Comparison of ENCODE assay signal across 14 cellular contexts in the genomic region with DNA sequence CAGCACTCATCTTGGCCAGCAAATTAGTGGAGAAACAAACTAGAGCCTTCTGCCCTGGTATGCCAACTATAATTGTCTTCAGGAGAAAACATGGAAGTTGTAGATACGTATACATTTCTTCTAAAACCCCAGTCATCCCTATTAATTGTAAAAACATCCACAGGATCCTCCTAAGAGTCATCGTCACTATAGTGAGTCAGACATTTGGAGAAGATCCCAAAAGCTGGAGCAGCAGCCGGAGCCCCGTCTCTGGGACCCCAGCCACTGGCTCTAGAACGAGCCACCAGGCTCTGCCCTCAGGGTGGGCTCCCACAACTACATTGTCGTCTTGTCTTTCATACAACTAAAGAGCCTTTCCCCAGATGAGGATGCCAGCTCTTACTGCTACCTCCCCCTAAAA. TPM values are rescaled to one million over a fixed set of nuclear protein-coding genes. Genes with fewer than 3 reads are reported as not detected.
A peak's percentile ranks its signal among the peaks of the same experiment; 100 is the strongest.
DNase-seq lines count a peak whose midpoint lies in the region; ATAC-seq, FAIRE-seq and TF ChIP-seq lines count a peak whose summit lies in the region.
"Had no signal": no experiment of that assay in that cellular context is flagged by ENCODE, and none has a peak within 500 bp of the region (broad histone marks: within the 10 kb centered on the region; RNA-seq: fewer than 3 reads in every experiment).

No MANE protein-coding gene starts in this region.

- H4K20me1 ChIP-seq in HepG2 (ENCODE audit: insufficient read depth, low read length) (no peaks in the 10 kb centered on the region), H9 (ENCODE audit: control insufficient read depth, insufficient read depth, insufficient read length) (no peaks in the 10 kb centered on the region)

- H3K27ac ChIP-seq in HepG2 (ENCODE audit: extremely low read length, insufficient read depth, low read length) (peak overlapping the region; percentile 65), H9 (ENCODE audit: insufficient read length, low read depth, low read length) (no peak overlapping the region), caudate nucleus (ENCODE audit: low read depth, low read length) (no peak overlapping the region)
- H3K27ac ChIP-seq: foreskin keratinocyte had no signal

- no peak overlapping the region for H2BK5ac ChIP-seq in H9 (ENCODE audit: insufficient read length, low read length)

- H3K4me3 ChIP-seq in adipocyte (ENCODE audit: low read length) (no peak overlapping the region), HepG2 (replicated peaks in 1 of 3; ENCODE audit: insufficient read depth in 1 of 3, low read depth in 2 of 3, low read length in 3 of 3) (peak overlapping the region in 1 of 3 experiments; percentile 35; a peak in 1 of 6 replicates)

- no peak overlapping the region for H2AFZ ChIP-seq in HepG2 (ENCODE audit: low read length)
- no peak overlapping the region for H2AFZ ChIP-seq in H9 (ENCODE audit: low read length)

- peak overlapping the region; percentile 41 for H3K27ac Mint-ChIP-seq in stimulated activated naive CD8-positive, alpha-beta T cell treated with anti-CD3 and anti-CD28 coated beads, Interleukin-15, Interleukin-2, amounts not matched to agents 100 ng/mL and 50 ng/mL, for 24 hours
- no peak overlapping the region for H3K27ac Mint-ChIP-seq in stimulated activated naive CD8-positive, alpha-beta T cell treated with anti-CD3 and anti-CD28 coated beads, Interleukin-15, amount 100 ng/mL, for 72 hours
- H3K27ac Mint-ChIP-seq in activated naive CD4-positive, alpha-beta T cell treated with anti-CD3 and anti-CD28 coated beads, Interleukin-2, amount 50 U/mL, for 72 hours, result peak overlapping the region in 1 of 2 donors; percentile 87
- H3K27ac Mint-ChIP-seq in naive thymus-derived CD8-positive, alpha-beta T cell, result peak overlapping the region in 3 of 10 donors; percentile 29 to 57 (median 32)
- no peak overlapping the region for H3K27ac Mint-ChIP-seq in H9

- intact Hi-C loops in HepG2 (cut with micrococcal nuclease; ENCODE audit: unreplicated experiment), result no loop called here

- H3K23me2 ChIP-seq in H9 (ENCODE audit: insufficient read length, low read depth, low read length, poor library complexity, severe bottlenecking), result no peaks in the 10 kb centered on the region

- peaks cover 13% of the 10 kb centered on the region for H3K4me1 Mint-ChIP-seq in stimulated activated naive CD8-positive, alpha-beta T cell treated with anti-CD3 and anti-CD28 coated beads, Interleukin-15, Interleukin-2, amounts not matched to agents 100 ng/mL and 50 ng/mL, for 24 hours (ENCODE audit: low read depth)
- H3K4me1 Mint-ChIP-seq in stimulated activated naive CD8-positive, alpha-beta T cell treated with anti-CD3 and anti-CD28 coated beads, Interleukin-15, amount 100 ng/mL, for 72 hours, result peaks cover 17% of the 10 kb centered on the region
- peaks cover 0 to 21% (median 4%) of the 10 kb centered on the region in 4 donors for H3K4me1 Mint-ChIP-seq in naive thymus-derived CD8-positive, alpha-beta T cell
- H3K4me1 Mint-ChIP-seq in H9, result peaks cover 17 to 28% of the 10 kb centered on the region in 2 experiments
- H3K4me1 Mint-ChIP-seq: natural killer cell had no signal

- peaks cover 35% of the 10 kb centered on the region for H3K4me1 ChIP-seq in adipocyte (ENCODE audit: control insufficient read depth, insufficient read depth, low read length)
- H3K4me1 ChIP-seq in HepG2 (ENCODE audit: insufficient read depth, low read length), result peaks cover 89% of the 10 kb centered on the region
- no peaks in the 10 kb centered on the region for H3K4me1 ChIP-seq in H9 (ENCODE audit: insufficient read depth, low read length)
- H3K4me1 ChIP-seq: foreskin keratinocyte had no signal

- no peak overlapping the region for H3K23ac ChIP-seq in H9 (ENCODE audit: insufficient read length, low read depth, low read length)

- DNase-seq in stimulated activated naive CD8-positive, alpha-beta T cell treated with anti-CD3 and anti-CD28 coated beads, Interleukin-15, amount 100 ng/mL, for 72 hours, result no peak
- DNase-seq in adipocyte (ENCODE audit: low read depth), result peak; percentile 34
- no peak for DNase-seq in HepG2 (ENCODE audit: low spot score)
- DNase-seq in activated naive CD4-positive, alpha-beta T cell treated with anti-CD3 and anti-CD28 coated beads, Interleukin-2, amount 50 U/mL, for 72 hours (ENCODE audit: low spot score in 2 of 2), result no peak
- DNase-seq in naive thymus-derived CD8-positive, alpha-beta T cell, result no peak
- no peak for DNase-seq in H9
- no peak for DNase-seq in caudate nucleus (lab: John Stamatoyannopoulos, UW)
- DNase-seq: activated CD4-positive, CD25-positive, alpha-beta regulatory T cell treated with anti-CD3 and anti-CD28 coated beads, Interleukin-2, amount 50 U/mL, for 72 hours; activated effector memory CD4-positive, alpha-beta T cell treated with anti-CD3 and anti-CD28 coated beads, Interleukin-2, amount 50 U/mL, for 16 hours; foreskin keratinocyte; natural killer cell; NCI-H2081 had no signal

- FAIRE-seq in HepG2 (lab: Jason Lieb, UNC), result no peak
- FAIRE-seq: keratinocyte had no signal

- no peak overlapping the region for H2AK5ac ChIP-seq in H9 (ENCODE audit: insufficient read length, low read length)

- H3K14ac ChIP-seq in H9 (ENCODE audit: insufficient read depth, low read length), result no peak overlapping the region

- TF ChIP-seq CTCF in HepG2 (CRISPR knock-in tag; IDR thresholded peaks at IDR 0.05) (no peak), H9 (conservative IDR thresholded peaks at IDR 0.05) (no peak)

- H3K18ac ChIP-seq in H9 (ENCODE audit: insufficient read length, low read depth, low read length), result no peak overlapping the region

- no peak overlapping the region for H4K91ac ChIP-seq in H9 (ENCODE audit: insufficient read length, low read depth, low read length)

- H3K79me1 ChIP-seq in H9 (ENCODE audit: insufficient read depth, low read depth, low read length, poor library complexity, severe bottlenecking), result no peaks in the 10 kb centered on the region

- no peak overlapping the region for H4K5ac ChIP-seq in H9 (ENCODE audit: insufficient read length, low read depth, low read length)

- H3K4me2 ChIP-seq in HepG2 (ENCODE audit: low read depth, low read length) (peak overlapping the region; percentile 60), H9 (ENCODE audit: insufficient read depth, insufficient read length, low read length) (no peak overlapping the region)

- H3K56ac ChIP-seq in H9 (ENCODE audit: insufficient read length, low read depth, low read length), result no peak overlapping the region

- H2BK15ac ChIP-seq in H9 (ENCODE audit: low read depth, low read length), result no peak overlapping the region

- no peak overlapping the region for H4K8ac ChIP-seq in H9 (replicated peaks; ENCODE audit: insufficient read length, low read depth, low read length)

- WGBS in HepG2 (ENCODE audit: low lambda C conversion rate), result 51% methylated on average over 6 of the region's 6 CpGs
- no CpG with 5 or more reads among the region's 6 CpGs for WGBS in H9 (ENCODE audit: extremely low coverage, insufficient read length, low lambda C conversion rate)

- no peak overlapping the region for H3K4ac ChIP-seq in H9 (ENCODE audit: low read depth, low read length)

- no peak for TF ChIP-seq POLR2A in HepG2 (IDR thresholded peaks at IDR 0.05; ENCODE audit: insufficient read depth in 1 of 2, low read depth in 2 of 2, low read length in 2 of 2)

- H3K36me3 Mint-ChIP-seq in stimulated activated naive CD8-positive, alpha-beta T cell treated with anti-CD3 and anti-CD28 coated beads, Interleukin-15, Interleukin-2, amounts not matched to agents 100 ng/mL and 50 ng/mL, for 24 hours (ENCODE audit: low read depth), result peaks cover 55% of the 10 kb centered on the region
- peaks cover 12 to 39% of the 10 kb centered on the region in 2 donors for H3K36me3 Mint-ChIP-seq in activated naive CD4-positive, alpha-beta T cell treated with anti-CD3 and anti-CD28 coated beads, Interleukin-2, amount 50 U/mL, for 72 hours
- peaks cover 0 to 33% (median 4%) of the 10 kb centered on the region in 3 donors for H3K36me3 Mint-ChIP-seq in naive thymus-derived CD8-positive, alpha-beta T cell
- H3K36me3 Mint-ChIP-seq in H9 (ENCODE audit: insufficient read depth in 1 of 3, low read depth in 3 of 3), result peaks cover 22 to 62% (median 47%) of the 10 kb centered on the region in 3 experiments; a peak in 6 of 7 replicates
- H3K36me3 Mint-ChIP-seq: natural killer cell had no signal

- H3K79me2 ChIP-seq in HepG2 (ENCODE audit: insufficient read depth, low read length) (no peaks in the 10 kb centered on the region), H9 (ENCODE audit: insufficient read depth, low read length) (no peaks in the 10 kb centered on the region)

- no peaks in the 10 kb centered on the region for H3K9me3 Mint-ChIP-seq in stimulated activated naive CD8-positive, alpha-beta T cell treated with anti-CD3 and anti-CD28 coated beads, Interleukin-15, Interleukin-2, amounts not matched to agents 100 ng/mL and 50 ng/mL, for 24 hours
- no peaks in the 10 kb centered on the region for H3K9me3 Mint-ChIP-seq in stimulated activated naive CD8-positive, alpha-beta T cell treated with anti-CD3 and anti-CD28 coated beads, Interleukin-15, amount 100 ng/mL, for 72 hours
- no peaks in the 10 kb centered on the region for H3K9me3 Mint-ChIP-seq in activated naive CD4-positive, alpha-beta T cell treated with anti-CD3 and anti-CD28 coated beads, Interleukin-2, amount 50 U/mL, for 72 hours
- H3K9me3 Mint-ChIP-seq in naive thymus-derived CD8-positive, alpha-beta T cell, result no peaks in the 10 kb centered on the region
- peaks cover 0 to 2% of the 10 kb centered on the region in 2 experiments; a peak in 1 of 5 replicates for H3K9me3 Mint-ChIP-seq in H9
- H3K9me3 Mint-ChIP-seq: natural killer cell had no signal

- TF ChIP-seq EP300 in HepG2 (IDR thresholded peaks at IDR 0.05; ENCODE audit: low read depth in 2 of 2, low read length in 2 of 2), result no peak
- no peak for TF ChIP-seq EP300 in HepG2 (CRISPR knock-in tag; IDR thresholded peaks at IDR 0.05; ENCODE audit: borderline replicate concordance)

- no peaks in the 10 kb centered on the region for H3K27me3 Mint-ChIP-seq in stimulated activated naive CD8-positive, alpha-beta T cell treated with anti-CD3 and anti-CD28 coated beads, Interleukin-15, Interleukin-2, amounts not matched to agents 100 ng/mL and 50 ng/mL, for 24 hours
- H3K27me3 Mint-ChIP-seq in stimulated activated naive CD8-positive, alpha-beta T cell treated with anti-CD3 and anti-CD28 coated beads, Interleukin-15, amount 100 ng/mL, for 72 hours, result no peaks in the 10 kb centered on the region
- H3K27me3 Mint-ChIP-seq in naive thymus-derived CD8-positive, alpha-beta T cell, result no peaks in the 10 kb centered on the region
- no peaks in the 10 kb centered on the region for H3K27me3 Mint-ChIP-seq in H9 (ENCODE audit: low read depth)

- H3K4me3 Mint-ChIP-seq in stimulated activated naive CD8-positive, alpha-beta T cell treated with anti-CD3 and anti-CD28 coated beads, Interleukin-15, Interleukin-2, amounts not matched to agents 100 ng/mL and 50 ng/mL, for 24 hours, result no peak overlapping the region
- H3K4me3 Mint-ChIP-seq in stimulated activated naive CD8-positive, alpha-beta T cell treated with anti-CD3 and anti-CD28 coated beads, Interleukin-15, amount 100 ng/mL, for 72 hours, result no peak overlapping the region
- H3K4me3 Mint-ChIP-seq in naive thymus-derived CD8-positive, alpha-beta T cell, result no peak overlapping the region
- H3K4me3 Mint-ChIP-seq in H9, result no peak overlapping the region
- H3K4me3 Mint-ChIP-seq: natural killer cell had no signal

- CTCF ChIA-PET in HepG2 (lab: Yijun Ruan, JAX; ENCODE audit: low intra/inter-chr PET ratio, low total read pairs), result no interaction called here

- in situ Hi-C loops in HepG2 (cut with HindIII; ENCODE audit: extremely low pct_ligation_motif_present, low pct_unique_long_range_greater_than_20kb), result no loop called here

- H3T11ph ChIP-seq in H9 (ENCODE audit: low read length), result no peak overlapping the region

- H3K27me3 ChIP-seq in adipocyte (replicated peaks; ENCODE audit: control insufficient read depth, insufficient read depth, low read length) (no peaks in the 10 kb centered on the region), HepG2 (ENCODE audit: control insufficient read depth in 1 of 2, insufficient read depth in 2 of 2, low read length in 2 of 2) (no peaks in the 10 kb centered on the region), H9 (ENCODE audit: insufficient read depth, low read length) (no peaks in the 10 kb centered on the region)
- H3K27me3 ChIP-seq: foreskin keratinocyte had no signal

- H3K36me3 ChIP-seq in adipocyte (ENCODE audit: control insufficient read depth, insufficient read depth, low read length, severe bottlenecking) (peaks cover 40% of the 10 kb centered on the region), HepG2 (replicated peaks in 1 of 2; ENCODE audit: control insufficient read depth in 1 of 2, insufficient read depth in 2 of 2, low read length in 2 of 2) (peaks cover 9 to 33% of the 10 kb centered on the region in 2 experiments)

- H2BK20ac ChIP-seq in H9 (ENCODE audit: low read depth, low read length, poor library complexity, severe bottlenecking), result no peak overlapping the region

- H3K9me3 ChIP-seq in adipocyte (ENCODE audit: control insufficient read depth, low read length) (no peaks in the 10 kb centered on the region), HepG2 (ENCODE audit: low read length) (no peaks in the 10 kb centered on the region), H9 (ENCODE audit: control insufficient read depth, low read depth, low read length) (no peaks in the 10 kb centered on the region)

- ATAC-seq in stimulated activated naive CD8-positive, alpha-beta T cell treated with anti-CD3 and anti-CD28 coated beads, Interleukin-15, amount 100 ng/mL, for 72 hours, result no peak
- peak; percentile 52 for ATAC-seq in HepG2
- no peak for ATAC-seq in activated naive CD4-positive, alpha-beta T cell treated with anti-CD3 and anti-CD28 coated beads, Interleukin-2, amount 50 U/mL, for 72 hours
- no peak for ATAC-seq in naive thymus-derived CD8-positive, alpha-beta T cell
- ATAC-seq: foreskin keratinocyte, natural killer cell had no signal

- POLR2A ChIA-PET in HepG2 (lab: Yijun Ruan, JAX), result interaction anchor here (1.4 to 6.1 kb wide), 3 partner anchors 10 to 14 kb away, joined by 3 to 40 read pairs (median 6); a partner anchor contains a TSS
- POLR2A ChIA-PET in naive thymus-derived CD8-positive, alpha-beta T cell (lab: Charles Lee), result interaction anchor here (0.6 to 2.3 kb wide), 2 partner anchors 16 to 462 kb away, joined by 6 read pairs; a partner anchor contains a TSS

- H2BK120ac ChIP-seq in H9 (ENCODE audit: low read depth, low read length, poor library complexity, severe bottlenecking), result no peak overlapping the region

- TF ChIP-seq RAD21 in HepG2 (CRISPR knock-in tag; IDR thresholded peaks at IDR 0.05), result no peak

- no TSS peak for BruUV-seq in HepG2 (replicated peaks; lab: Mats Ljungman, UMichigan)

- H3K9ac ChIP-seq in adipocyte (ENCODE audit: low read length) (no peak overlapping the region), HepG2 (ENCODE audit: insufficient read depth, low read depth, low read length) (no peak overlapping the region), H9 (ENCODE audit: extremely low read depth, insufficient read length, low read length) (no peak overlapping the region)

- no peak overlapping the region for H2BK12ac ChIP-seq in H9 (ENCODE audit: insufficient read length, low read depth, low read length)

RNA-seq across cellular contexts. Expression of a gene that starts 15.5 kb away (rescaled TPM):
- total RNA-seq in HepG2 (2016; rRNA removed; fragmentation: Illumina TruSeq; extraction: Trizol), result 25.4 and 28.4 TPM in 2 replicates
- 7.2 and 8.3 TPM in 2 replicates for total RNA-seq in HepG2 (2016; cell fraction: cytosol; rRNA removed; fragmentation: Illumina TruSeq; extraction: Trizol; ENCODE audit: low read depth)
- total RNA-seq in HepG2 (2016; cell fraction: insoluble cytoplasmic fraction; rRNA removed; fragmentation: Illumina TruSeq; extraction: Trizol), result 24.7 and 27.3 TPM in 2 replicates
- 22.4 and 23.1 TPM in 2 replicates for total RNA-seq in HepG2 (2016; cell fraction: membrane; rRNA removed; fragmentation: Illumina TruSeq; extraction: Trizol)
- total RNA-seq in HepG2 (2016; cell fraction: nucleus; rRNA removed; fragmentation: Illumina TruSeq; extraction: Trizol), result 28.4 and 31.7 TPM in 2 replicates
- 35.5 and 36.0 TPM in 2 replicates for polyA plus RNA-seq in HepG2 (2011; rRNA removed)
- 18.2 and 22.4 TPM in 2 replicates for polyA plus RNA-seq in HepG2 (2011; cell fraction: cytosol; rRNA removed)
- 37.3 and 45.3 TPM in 2 replicates for polyA plus RNA-seq in HepG2 (2011; cell fraction: nucleus; rRNA removed)
- polyA plus RNA-seq in HepG2 (2012), result 24.3 and 27.4 TPM in 2 replicates
- polyA plus RNA-seq in HepG2 (2016; cell fraction: cytosol; fragmentation: Illumina TruSeq; extraction: Trizol; ENCODE audit: low read depth), result 7.7 and 7.9 TPM in 2 replicates
- 29.5 and 33.6 TPM in 2 replicates for polyA plus RNA-seq in HepG2 (2016; cell fraction: insoluble cytoplasmic fraction; fragmentation: Illumina TruSeq; extraction: Trizol; ENCODE audit: low read depth)
- 15.0 and 16.9 TPM in 2 replicates for polyA plus RNA-seq in HepG2 (2016; cell fraction: membrane; fragmentation: Illumina TruSeq; extraction: Trizol; ENCODE audit: low read depth)
- 46.1 and 56.3 TPM in 2 replicates for polyA plus RNA-seq in HepG2 (2016; cell fraction: nucleus; fragmentation: Illumina TruSeq; extraction: Trizol; ENCODE audit: insufficient read depth, low read depth)
- polyA minus RNA-seq in HepG2 (2011; rRNA and poly(A)+ RNA removed; ENCODE audit: low replicate concordance), result 29.1 and 36.9 TPM in 2 replicates
- 16.0 and 23.4 TPM in 2 replicates for polyA minus RNA-seq in HepG2 (2011; cell fraction: cytosol; rRNA and poly(A)+ RNA removed)
- polyA minus RNA-seq in HepG2 (2011; cell fraction: nucleus; rRNA and poly(A)+ RNA removed), result 36.9 and 50.9 TPM in 2 replicates
- total RNA-seq in activated naive CD4-positive, alpha-beta T cell treated with anti-CD3 and anti-CD28 coated beads, Interleukin-2, amount 50 U/mL, for 72 hours, result 10 to 100 TPM; 18.2 to 63.7 TPM
- total RNA-seq in naive thymus-derived CD8-positive, alpha-beta T cell, result 10 to 100 TPM; 45.2 to 48.0 TPM
- polyA plus RNA-seq in naive thymus-derived CD8-positive, alpha-beta T cell, result 10 to 100 TPM; 29.6 to 48.7 (median 39.5) TPM
- total RNA-seq in H9 (2021), result 42.2 and 44.2 TPM in 2 replicates
